ENCODE assay signal across 9 cellular contexts in the genomic region with DNA sequence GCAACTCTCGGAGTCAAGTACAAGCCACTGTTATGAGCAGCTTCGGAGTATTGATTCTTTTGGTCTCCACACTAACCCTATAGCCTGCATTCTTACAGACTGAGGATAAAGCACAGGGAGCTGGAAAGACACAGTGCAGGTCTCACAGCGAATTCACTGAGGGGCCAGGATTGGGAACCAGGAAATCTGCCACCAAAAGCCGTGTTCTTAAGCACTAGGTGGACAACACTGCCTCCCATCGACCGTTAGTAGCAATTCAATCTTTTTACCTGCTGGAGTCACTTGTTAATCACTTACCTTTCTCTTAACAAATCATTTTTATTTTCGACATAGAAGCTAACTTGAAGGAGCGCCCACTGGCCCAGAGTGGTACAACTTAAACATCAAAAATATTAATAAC. TPM values are rescaled to one million over a fixed set of nuclear protein-coding genes. Genes with fewer than 3 reads are reported as not detected.
DNase-seq lines count a peak whose midpoint lies in the region; ATAC-seq and TF ChIP-seq lines count a peak whose summit lies in the region.
"Had no signal": no experiment of that assay in that cellular context is flagged by ENCODE, and none has a peak within 500 bp of the region (broad histone marks: within the 10 kb centered on the region; RNA-seq: fewer than 3 reads in every experiment).

No MANE protein-coding gene starts in this region.

- peak in 2 of 3 donors; percentile 43 to 52 for ATAC-seq in natural killer cell
- no peak for ATAC-seq in natural killer cell treated with Interleukin-12 subunit alpha and Interleukin-12 subunit beta and Interleukin-15 and Interleukin-18, amount 100 ng/mL, for 72 hours
- no peak for ATAC-seq in GM19328 (IDR thresholded peaks at IDR 0.05; ENCODE audit: unreplicated experiment)
- ATAC-seq in HG03159 (IDR thresholded peaks at IDR 0.05; ENCODE audit: unreplicated experiment): no peak
- ATAC-seq in HG03378 (IDR thresholded peaks at IDR 0.05; ENCODE audit: unreplicated experiment): no peak

- peaks cover 0 to 6% of the 10 kb centered on the region in 2 donors for H3K4me1 Mint-ChIP-seq in natural killer cell
- H3K4me1 Mint-ChIP-seq in natural killer cell treated with Interleukin-12 subunit alpha and Interleukin-12 subunit beta and Interleukin-15 and Interleukin-18, amount 100 ng/mL, for 72 hours (ENCODE audit: low read depth in 2 of 2): peaks cover 6 to 8% of the 10 kb centered on the region in 2 donors

- H3K36me3 ChIP-seq in breast epithelium (no peaks in the 10 kb centered on the region), mesendoderm (ENCODE audit: control insufficient read depth, insufficient read depth, low read length) (no peaks in the 10 kb centered on the region)

- H2BK15ac ChIP-seq in mesendoderm (replicated peaks; ENCODE audit: low read depth): no peak overlapping the region

- H3K4ac ChIP-seq in mesendoderm (ENCODE audit: low read depth, low read length): no peak overlapping the region

- H3K4me3 Mint-ChIP-seq in natural killer cell: no peak overlapping the region
- H3K4me3 Mint-ChIP-seq in natural killer cell treated with Interleukin-12 subunit alpha and Interleukin-12 subunit beta and Interleukin-15 and Interleukin-18, amount 100 ng/mL, for 72 hours: no peak overlapping the region
- H3K4me3 Mint-ChIP-seq: activated naive CD8-positive, alpha-beta T cell had no signal

- no peak overlapping the region for H3K27ac Mint-ChIP-seq in natural killer cell
- no peak overlapping the region for H3K27ac Mint-ChIP-seq in natural killer cell treated with Interleukin-12 subunit alpha and Interleukin-12 subunit beta and Interleukin-15 and Interleukin-18, amount 100 ng/mL, for 72 hours
- H3K27ac Mint-ChIP-seq: activated naive CD8-positive, alpha-beta T cell had no signal

- H3K27me3 ChIP-seq in breast epithelium (peaks cover 0 to 4% of the 10 kb centered on the region in 2 donors), mesendoderm (ENCODE audit: insufficient read depth, low read length, poor library complexity) (no peaks in the 10 kb centered on the region)

- H2AK5ac ChIP-seq in mesendoderm (ENCODE audit: low read length): no peak overlapping the region

- no peak overlapping the region for H4K8ac ChIP-seq in mesendoderm (ENCODE audit: low read depth, low read length)

- H3K36me3 Mint-ChIP-seq in natural killer cell: no peaks in the 10 kb centered on the region
- no peaks in the 10 kb centered on the region for H3K36me3 Mint-ChIP-seq in natural killer cell treated with Interleukin-12 subunit alpha and Interleukin-12 subunit beta and Interleukin-15 and Interleukin-18, amount 100 ng/mL, for 72 hours
- H3K36me3 Mint-ChIP-seq: activated naive CD8-positive, alpha-beta T cell had no signal

- TF ChIP-seq POLR2A in breast epithelium (IDR thresholded peaks at IDR 0.05): no peak

- TF ChIP-seq CTCF in natural killer cell (IDR thresholded peaks at IDR 0.05): peak; percentile 53
- TF ChIP-seq CTCF in breast epithelium (IDR thresholded peaks at IDR 0.05): peak in 2 of 3 donors; percentile 33 to 34

- no peak overlapping the region for H2BK5ac ChIP-seq in mesendoderm (ENCODE audit: low read length)

- intact Hi-C loops in natural killer cell (cut with micrococcal nuclease) (loop anchor here (1.0 to 10.0 kb wide), 2 partner anchors 82 to 237 kb away; partner anchors contain the start of gene FFAR3), breast epithelium (cut with DNase I; ENCODE audit: low total_unique reads) (no loop called here)

- no peak overlapping the region for H3K4me2 ChIP-seq in mesendoderm (ENCODE audit: low read length)

- H3K9me3 ChIP-seq in breast epithelium: no peaks in the 10 kb centered on the region

- H3K27ac ChIP-seq in breast epithelium (no peak overlapping the region), mesendoderm (ENCODE audit: low read depth, low read length) (no peak overlapping the region)

- no peaks in the 10 kb centered on the region for H3K9me3 Mint-ChIP-seq in natural killer cell
- H3K9me3 Mint-ChIP-seq in natural killer cell treated with Interleukin-12 subunit alpha and Interleukin-12 subunit beta and Interleukin-15 and Interleukin-18, amount 100 ng/mL, for 72 hours: no peaks in the 10 kb centered on the region

- no CpG with 5 or more reads among the region's 8 CpGs for WGBS in mesendoderm (ENCODE audit: extremely low coverage, insufficient coverage, low lambda C conversion rate)

- no peak overlapping the region for H3K23ac ChIP-seq in mesendoderm (ENCODE audit: low read length)

- H3K4me1 ChIP-seq in breast epithelium (no peaks in the 10 kb centered on the region), mesendoderm (ENCODE audit: control insufficient read depth, low read depth, low read length) (no peaks in the 10 kb centered on the region)

- no peak overlapping the region for H3K9ac ChIP-seq in mesendoderm (ENCODE audit: low read length)

- H2BK120ac ChIP-seq in mesendoderm (ENCODE audit: low read depth, low read length): no peak overlapping the region

- no peak overlapping the region for H3K18ac ChIP-seq in mesendoderm (ENCODE audit: low read length)

- DNase-seq in natural killer cell (no peak), NCI-H1694 (lab: John Stamatoyannopoulos, UW) (peak; percentile 20), breast epithelium (ENCODE audit: low spot score in 2 of 2) (no peak), mesendoderm (peak; percentile 77)
- DNase-seq in natural killer cell treated with Interleukin-12 subunit alpha and Interleukin-12 subunit beta and Interleukin-15 and Interleukin-18, amount 100 ng/mL, for 72 hours (ENCODE audit: low spot score): no peak

- no peak overlapping the region for H4K5ac ChIP-seq in mesendoderm (ENCODE audit: low read length)

- no peaks in the 10 kb centered on the region for H3K79me1 ChIP-seq in mesendoderm (ENCODE audit: low read length)

- no peak overlapping the region for H3K56ac ChIP-seq in mesendoderm (ENCODE audit: low read length)

- H3K4me3 ChIP-seq in breast epithelium (no peak overlapping the region), mesendoderm (ENCODE audit: low read length) (no peak overlapping the region)

- peaks cover 5 to 10% of the 10 kb centered on the region in 2 donors for H3K27me3 Mint-ChIP-seq in natural killer cell (ENCODE audit: low read depth in 2 of 2)
- peaks cover 9 to 13% of the 10 kb centered on the region in 2 donors for H3K27me3 Mint-ChIP-seq in natural killer cell treated with Interleukin-12 subunit alpha and Interleukin-12 subunit beta and Interleukin-15 and Interleukin-18, amount 100 ng/mL, for 72 hours

- no peaks in the 10 kb centered on the region for H3K79me2 ChIP-seq in mesendoderm (ENCODE audit: control insufficient read depth, insufficient read depth, low read length)

RNA-seq across cellular contexts. Expression of gene PMIS2, which starts 6.3 kb away (rescaled TPM):
- total RNA-seq in natural killer cell (not detected), breast epithelium (not detected)
- not detected for total RNA-seq in natural killer cell treated with Interleukin-12 subunit alpha and Interleukin-12 subunit beta and Interleukin-15 and Interleukin-18, amount 100 ng/mL, for 72 hours
- polyA plus RNA-seq in mesendoderm (2013, experiment 1 of 2): not detected
- polyA plus RNA-seq in mesendoderm (2013, experiment 2 of 2): not detected

RNA-seq across cellular contexts. Expression of gene HAUS5, which starts 20.3 kb away (rescaled TPM):
- 10 to 100 TPM; 17.5 to 26.4 (median 21.6) TPM for total RNA-seq in natural killer cell
- 10 to 100 TPM; 29.2 to 55.0 TPM for total RNA-seq in natural killer cell treated with Interleukin-12 subunit alpha and Interleukin-12 subunit beta and Interleukin-15 and Interleukin-18, amount 100 ng/mL, for 72 hours
- 10 to 100 TPM in 1 of 3 donors, 1 to 10 TPM in 2; 5.9 to 13.0 (median 9.5) TPM for total RNA-seq in breast epithelium
- 12.4 TPM for polyA plus RNA-seq in mesendoderm (2013, experiment 1 of 2)
- polyA plus RNA-seq in mesendoderm (2013, experiment 2 of 2): 11.9 TPM

RNA-seq across cellular contexts. Expression of gene ATP4A, which starts 28.8 kb away (rescaled TPM):
- total RNA-seq in natural killer cell: not detected
- total RNA-seq in natural killer cell treated with Interleukin-12 subunit alpha and Interleukin-12 subunit beta and Interleukin-15 and Interleukin-18, amount 100 ng/mL, for 72 hours: not detected
- total RNA-seq in breast epithelium: not detected
- 0.11 TPM for polyA plus RNA-seq in mesendoderm (2013, experiment 1 of 2)
- 0.11 TPM for polyA plus RNA-seq in mesendoderm (2013, experiment 2 of 2)

RNA-seq across cellular contexts. Expression of gene RBM42, which starts 36.6 kb away (rescaled TPM):
- total RNA-seq in natural killer cell: 10 to 100 TPM; 51.6 to 61.7 (median 58.2) TPM
- total RNA-seq in natural killer cell treated with Interleukin-12 subunit alpha and Interleukin-12 subunit beta and Interleukin-15 and Interleukin-18, amount 100 ng/mL, for 72 hours: 100 to 1,000 TPM; 109 to 110 TPM
- 10 to 100 TPM; 44.6 to 51.4 (median 44.6) TPM for total RNA-seq in breast epithelium
- 42.3 TPM for polyA plus RNA-seq in mesendoderm (2013, experiment 1 of 2)
- polyA plus RNA-seq in mesendoderm (2013, experiment 2 of 2): 42.8 TPM

RNA-seq across cellular contexts. Expression of gene TMEM147, which starts 46.8 kb away (rescaled TPM):
- total RNA-seq in natural killer cell (10 to 100 TPM; 30.6 to 37.9 (median 31.2) TPM), breast epithelium (10 to 100 TPM; 67.4 to 91.8 (median 91.8) TPM)
- total RNA-seq in natural killer cell treated with Interleukin-12 subunit alpha and Interleukin-12 subunit beta and Interleukin-15 and Interleukin-18, amount 100 ng/mL, for 72 hours: 10 to 100 TPM; 25.3 to 34.4 TPM
- polyA plus RNA-seq in mesendoderm (2013, experiment 1 of 2): 129 TPM
- polyA plus RNA-seq in mesendoderm (2013, experiment 2 of 2): 132 TPM

Comparison
In these comparisons a context has a peak if more than half of its experiments do, and no peak if none do; other contexts are left out.
1. ATAC-seq: peak in natural killer cell (2 of 3); none in natural killer cell treated with Interleukin-12 subunit alpha and Interleukin-12 subunit beta and Interleukin-15 and Interleukin-18, amount 100 ng/mL, for 72 hours (0 of 2), GM19328 (single experiment), HG03159 (single experiment) and HG03378 (single experiment).
2. DNase-seq: peak in NCI-H1694 (single experiment) and mesendoderm (single experiment); none in natural killer cell (single experiment), natural killer cell treated with Interleukin-12 subunit alpha and Interleukin-12 subunit beta and Interleukin-15 and Interleukin-18, amount 100 ng/mL, for 72 hours (single experiment) and breast epithelium (0 of 2).